1 cellular context compared by ENCODE assay signal in the genomic region with DNA sequence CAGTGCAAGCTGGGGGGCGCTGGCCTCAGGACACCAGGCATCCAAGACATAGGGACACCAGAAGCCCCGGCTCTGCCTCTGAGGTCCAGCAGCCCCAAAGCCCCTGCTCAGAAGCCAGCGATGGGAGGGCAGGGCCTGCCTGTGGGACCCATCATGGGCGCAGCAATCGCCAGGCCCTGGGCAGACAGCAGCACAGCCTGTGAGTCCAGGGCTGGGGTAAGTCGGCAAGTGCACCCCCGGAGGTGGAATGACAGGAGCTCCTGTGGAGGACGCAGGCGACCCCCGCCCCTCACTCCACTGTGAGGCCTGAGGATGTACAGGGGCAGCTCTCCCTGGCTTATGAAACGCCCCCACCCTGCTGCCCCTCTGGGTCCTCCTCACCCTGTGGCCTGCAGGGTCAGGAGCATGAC.
TF ChIP-seq lines count a peak whose summit lies in the region.

No MANE protein-coding gene starts in this region.

TF ChIP-seq in HepG2, 621 proteins besides CTCF, POLR2A, EP300 and RAD21 (continued from another document):
- TF ChIP-seq, protein P1, sequence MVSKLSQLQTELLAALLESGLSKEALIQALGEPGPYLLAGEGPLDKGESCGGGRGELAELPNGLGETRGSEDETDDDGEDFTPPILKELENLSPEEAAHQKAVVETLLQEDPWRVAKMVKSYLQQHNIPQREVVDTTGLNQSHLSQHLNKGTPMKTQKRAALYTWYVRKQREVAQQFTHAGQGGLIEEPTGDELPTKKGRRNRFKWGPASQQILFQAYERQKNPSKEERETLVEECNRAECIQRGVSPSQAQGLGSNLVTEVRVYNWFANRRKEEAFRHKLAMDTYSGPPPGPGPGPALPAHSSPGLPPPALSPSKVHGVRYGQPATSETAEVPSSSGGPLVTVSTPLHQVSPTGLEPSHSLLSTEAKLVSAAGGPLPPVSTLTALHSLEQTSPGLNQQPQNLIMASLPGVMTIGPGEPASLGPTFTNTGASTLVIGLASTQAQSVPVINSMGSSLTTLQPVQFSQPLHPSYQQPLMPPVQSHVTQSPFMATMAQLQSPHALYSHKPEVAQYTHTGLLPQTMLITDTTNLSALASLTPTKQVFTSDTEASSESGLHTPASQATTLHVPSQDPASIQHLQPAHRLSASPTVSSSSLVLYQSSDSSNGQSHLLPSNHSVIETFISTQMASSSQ (IDR thresholded peaks at IDR 0.05; ENCODE audit: low read depth), result no peak
- TF ChIP-seq, protein P1 (CRISPR knock-in tag; IDR thresholded peaks at IDR 0.05; ENCODE audit: borderline replicate concordance), result no peak
- TF ChIP-seq, protein P2, sequence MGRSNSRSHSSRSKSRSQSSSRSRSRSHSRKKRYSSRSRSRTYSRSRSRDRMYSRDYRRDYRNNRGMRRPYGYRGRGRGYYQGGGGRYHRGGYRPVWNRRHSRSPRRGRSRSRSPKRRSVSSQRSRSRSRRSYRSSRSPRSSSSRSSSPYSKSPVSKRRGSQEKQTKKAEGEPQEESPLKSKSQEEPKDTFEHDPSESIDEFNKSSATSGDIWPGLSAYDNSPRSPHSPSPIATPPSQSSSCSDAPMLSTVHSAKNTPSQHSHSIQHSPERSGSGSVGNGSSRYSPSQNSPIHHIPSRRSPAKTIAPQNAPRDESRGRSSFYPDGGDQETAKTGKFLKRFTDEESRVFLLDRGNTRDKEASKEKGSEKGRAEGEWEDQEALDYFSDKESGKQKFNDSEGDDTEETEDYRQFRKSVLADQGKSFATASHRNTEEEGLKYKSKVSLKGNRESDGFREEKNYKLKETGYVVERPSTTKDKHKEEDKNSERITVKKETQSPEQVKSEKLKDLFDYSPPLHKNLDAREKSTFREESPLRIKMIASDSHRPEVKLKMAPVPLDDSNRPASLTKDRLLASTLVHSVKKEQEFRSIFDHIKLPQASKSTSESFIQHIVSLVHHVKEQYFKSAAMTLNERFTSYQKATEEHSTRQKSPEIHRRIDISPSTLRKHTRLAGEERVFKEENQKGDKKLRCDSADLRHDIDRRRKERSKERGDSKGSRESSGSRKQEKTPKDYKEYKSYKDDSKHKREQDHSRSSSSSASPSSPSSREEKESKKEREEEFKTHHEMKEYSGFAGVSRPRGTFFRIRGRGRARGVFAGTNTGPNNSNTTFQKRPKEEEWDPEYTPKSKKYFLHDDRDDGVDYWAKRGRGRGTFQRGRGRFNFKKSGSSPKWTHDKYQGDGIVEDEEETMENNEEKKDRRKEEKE (IDR thresholded peaks at IDR 0.05), result no peak
- TF ChIP-seq, protein P3, sequence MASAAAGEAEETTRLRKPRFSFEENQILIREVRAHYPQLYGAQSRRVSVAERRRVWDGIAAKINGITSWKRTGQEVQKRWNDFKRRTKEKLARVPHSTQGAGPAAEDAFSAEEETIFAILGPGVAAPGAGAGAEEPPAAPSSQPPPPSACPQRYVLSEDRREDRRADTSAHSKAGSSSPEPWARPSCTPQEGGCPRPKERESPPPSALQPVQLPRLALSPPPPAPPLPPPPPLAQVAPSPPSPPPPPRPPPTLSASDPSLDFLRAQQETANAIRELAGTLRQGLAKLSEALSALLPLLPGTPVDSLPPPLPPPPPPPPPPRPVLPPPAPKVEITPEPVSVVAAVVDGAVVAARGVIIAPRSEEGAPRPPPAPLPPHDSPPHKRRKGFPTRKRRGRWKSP (CRISPR knock-in tag; IDR thresholded peaks at IDR 0.05), result no peak
TF ChIP-seq in HepG2: peak in this region for 0.
